ENCODE assay signal across 16 cellular contexts in genomic region chr6:85005494-85005893, GRCh38.
A peak's percentile ranks its signal among the peaks of the same experiment; 100 is the strongest.
DNase-seq lines count a peak whose midpoint lies in the region; ATAC-seq, FAIRE-seq and TF ChIP-seq lines count a peak whose summit lies in the region.
"Had no signal": no experiment of that assay in that cellular context is flagged by ENCODE, and none has a peak within 500 bp of the region (broad histone marks: within the 10 kb centered on the region; RNA-seq: fewer than 3 reads in every experiment).

No MANE protein-coding gene starts in this region.

- H3K79me2 ChIP-seq in Loucy (ENCODE audit: insufficient read depth, low read length) (no peaks in the 10 kb centered on the region), H1 (ENCODE audit: control insufficient read depth in 1 of 2, insufficient read depth in 2 of 2, low read length in 2 of 2) (no peaks in the 10 kb centered on the region)

- H4K91ac ChIP-seq in H1 (replicated peaks; ENCODE audit: insufficient read length, low read length), result no peak overlapping the region

- POLR2A ChIA-PET in H1 (lab: Charles Lee; ENCODE audit: partially characterized antibody), result no interaction called here

- H3K9ac ChIP-seq in Loucy (ENCODE audit: low read depth, low read length, poor library complexity, severe bottlenecking), result no peak overlapping the region
- no peak overlapping the region for H3K9ac ChIP-seq in H1 (replicated peaks in 1 of 4; ENCODE audit: extremely low read depth in 1 of 4, low read depth in 3 of 4, low read length in 3 of 4)
- peak overlapping the region; percentile 31; the same call in 1 of the 2 replicates for H3K9ac ChIP-seq in iPS-20b (ENCODE audit: low read depth, low read length)
- H3K9ac ChIP-seq: BLaER1 had no signal

- no peak overlapping the region for H2BK5ac ChIP-seq in H1 (ENCODE audit: low read depth, low read length)

- 0 out of 2 replicates have a peak overlapping the region, but pooled peaks have one; percentile 62 for H2BK12ac ChIP-seq in H1 (ENCODE audit: low read depth, low read length)

- no peak for TF ChIP-seq EP300 in H1 (IDR thresholded peaks at IDR 0.05; ENCODE audit: borderline replicate concordance in 1 of 2, low read depth in 2 of 2, low read length in 2 of 2)

- H3K4me3 ChIP-seq in Loucy (ENCODE audit: low read length, poor library complexity, severe bottlenecking) (no peak overlapping the region), H1 (ENCODE audit: extremely low read depth in 1 of 4, insufficient read depth in 2 of 4, low read depth in 3 of 4, low read length in 4 of 4) (no peak overlapping the region), iPS-20b (ENCODE audit: low read length) (no peak overlapping the region)
- H3K4me3 ChIP-seq: BLaER1 had no signal

- H4K8ac ChIP-seq in H1 (ENCODE audit: extremely low read depth, insufficient read depth, low read length), result no peak overlapping the region

- no peak overlapping the region for H3K56ac ChIP-seq in H1 (replicated peaks; ENCODE audit: insufficient read length, low read depth, low read length)

- TF ChIP-seq POLR2A in H1 (IDR thresholded peaks at IDR 0.05; ENCODE audit: control extremely low read depth in 1 of 2, low read depth in 2 of 2, low read length in 2 of 2), result no peak

- no peak overlapping the region for H2AK5ac ChIP-seq in H1 (ENCODE audit: low read depth, low read length)

- no peak for FAIRE-seq in H1 (lab: Jason Lieb, UNC)
- FAIRE-seq: GM12891, GM19239 had no signal

- H3K23ac ChIP-seq in H1 (ENCODE audit: insufficient read length), result no peak overlapping the region

- no peak for TF ChIP-seq RAD21 in H1 (IDR thresholded peaks at IDR 0.05 in 1 of 2, conservative IDR thresholded peaks at IDR 0.05 in 1 of 2; ENCODE audit: low read depth in 2 of 2, low read length in 2 of 2)

- H2BK120ac ChIP-seq in H1 (replicated peaks; ENCODE audit: low read depth, low read length), result no peak overlapping the region

- H3K9me3 ChIP-seq in Loucy (ENCODE audit: insufficient read depth, low read depth, low read length), result no peaks in the 10 kb centered on the region
- no peaks in the 10 kb centered on the region for H3K9me3 ChIP-seq in H1 (ENCODE audit: insufficient read depth in 2 of 2, low read depth in 1 of 2, low read length in 1 of 2)
- H3K9me3 ChIP-seq in iPS-20b (ENCODE audit: insufficient read depth, low read depth, low read length), result no peaks in the 10 kb centered on the region
- H3K9me3 ChIP-seq: BLaER1 had no signal

- H4K5ac ChIP-seq in H1 (ENCODE audit: insufficient read length, low read depth, low read length), result no peak overlapping the region

- DNase-seq in COLO829 (ENCODE audit: low spot score) (peak; percentile 29), H1 (ENCODE audit: low read depth in 1 of 2, low spot score in 2 of 2) (no peak), NCI-H345 treated with DMSO at 0.1 percent for 48 hours (lab: John Stamatoyannopoulos, UW; ENCODE audit: unreplicated experiment) (no peak)
- DNase-seq: 8988T; AML-193; CD8-positive, alpha-beta memory T cell; DMS79; KG1 had no signal

- H3K27ac ChIP-seq in H1 (ENCODE audit: low read depth, low read length) (0 out of 2 replicates have a peak overlapping the region, but pooled peaks have one; percentile 5), iPS-20b (ENCODE audit: low read length) (peak overlapping the region; percentile 31)
- H3K27ac ChIP-seq: BLaER1 had no signal

- no peak overlapping the region for H3K4ac ChIP-seq in H1 (replicated peaks; ENCODE audit: insufficient read length, low read depth, low read length)

- ATAC-seq in HG03354 (IDR thresholded peaks at IDR 0.05; ENCODE audit: poor library complexity, severe bottlenecking, unreplicated experiment), result no peak
- ATAC-seq in HG03159 (IDR thresholded peaks at IDR 0.05; ENCODE audit: unreplicated experiment), result no peak
- ATAC-seq: HCT116 had no signal

- H3K36me3 ChIP-seq in Loucy (ENCODE audit: insufficient read depth, low read length), result no peaks in the 10 kb centered on the region
- no peaks in the 10 kb centered on the region for H3K36me3 ChIP-seq in H1 (ENCODE audit: control insufficient read depth in 2 of 4, insufficient read depth in 4 of 4, low read length in 3 of 4)
- no peaks in the 10 kb centered on the region for H3K36me3 ChIP-seq in iPS-20b (ENCODE audit: insufficient read depth, low read depth, low read length)
- H3K36me3 ChIP-seq: BLaER1 had no signal

- H3K23me2 ChIP-seq in H1 (ENCODE audit: low read depth, low read length), result no peaks in the 10 kb centered on the region

- no peak overlapping the region for H3K14ac ChIP-seq in H1 (ENCODE audit: insufficient read length)

- H2BK20ac ChIP-seq in H1 (ENCODE audit: low read length), result peak overlapping the region; percentile 54; the same call in 1 of the 2 replicates

- H2BK15ac ChIP-seq in H1 (ENCODE audit: low read length), result 0 out of 2 replicates have a peak overlapping the region, but pooled peaks have one; percentile 8

- CTCF ChIA-PET in H1 (lab: Charles Lee; ENCODE audit: partially characterized antibody), result interaction anchor here (1.6 kb wide), 1 partner anchor 14 kb away, joined by 4 read pairs; no protein-coding TSS in a partner anchor

- no peaks in the 10 kb centered on the region for H3F3A ChIP-seq in Loucy (ENCODE audit: low read depth)

- peak overlapping the region; percentile 62 for H3K18ac ChIP-seq in H1 (ENCODE audit: extremely low read depth, low read length)

- 69% methylated on average over 3 of the region's 3 CpGs; no CpG with 5 or more reads in 1 of the 2 experiments for WGBS in H1 (ENCODE audit: extremely low coverage in 1 of 2, insufficient coverage in 1 of 2, insufficient read length in 1 of 2, insufficient replicate concordance in 2 of 2, low coverage in 1 of 2, low lambda C conversion rate in 2 of 2, missing lambda C conversion rate in 1 of 2), 2 experiments

- H3K4me1 ChIP-seq in Loucy (ENCODE audit: insufficient read depth, low read length, poor library complexity, severe bottlenecking), result peaks cover 26% of the 10 kb centered on the region
- peaks cover 1 to 11% (median 6%) of the 10 kb centered on the region in 4 experiments; a peak in 5 of 7 replicates for H3K4me1 ChIP-seq in H1 (replicated peaks in 1 of 4; ENCODE audit: control insufficient read depth in 3 of 4, insufficient read depth in 4 of 4, low read length in 3 of 4)
- H3K4me1 ChIP-seq in iPS-20b (ENCODE audit: insufficient read depth, low read length), result peaks cover 27% of the 10 kb centered on the region
- H3K4me1 ChIP-seq: BLaER1 had no signal

- no peak overlapping the region for H2AFZ ChIP-seq in Loucy (ENCODE audit: low read length)
- peak overlapping the region; percentile 25; the same call in 1 of the 2 replicates for H2AFZ ChIP-seq in H1 (ENCODE audit: low read length)

- no peaks in the 10 kb centered on the region for H3K79me1 ChIP-seq in H1 (ENCODE audit: low read depth, low read length)

- no peaks in the 10 kb centered on the region for H3K9me2 ChIP-seq in Loucy (replicated peaks; ENCODE audit: low read depth, low read length)

- H3K4me2 ChIP-seq in Loucy (ENCODE audit: low read depth, low read length, poor library complexity, severe bottlenecking) (peak overlapping the region; percentile 31), H1 (ENCODE audit: insufficient read depth in 1 of 2, low read depth in 2 of 2, low read length in 2 of 2) (no peak overlapping the region; a peak in 1 of 4 replicates)
- H3K4me2 ChIP-seq: BLaER1 had no signal

- no peak for TF ChIP-seq CTCF in Loucy (conservative IDR thresholded peaks at IDR 0.05; ENCODE audit: low read length)
- no peak for TF ChIP-seq CTCF in H1 (IDR thresholded peaks at IDR 0.05; ENCODE audit: control extremely low read depth in 1 of 3, insufficient read depth in 1 of 3, low read depth in 1 of 3, low read length in 3 of 3)

- no peaks in the 10 kb centered on the region for H3K27me3 ChIP-seq in Loucy (ENCODE audit: insufficient read depth, low read length, poor library complexity, severe bottlenecking)
- H3K27me3 ChIP-seq in H1 (replicated peaks in 1 of 4; ENCODE audit: control insufficient read depth in 3 of 4, extremely low read depth in 1 of 4, insufficient read depth in 3 of 4, low read length in 3 of 4), result no peaks in the 10 kb centered on the region
- no peaks in the 10 kb centered on the region for H3K27me3 ChIP-seq in iPS-20b (ENCODE audit: insufficient read depth, low read length)
- H3K27me3 ChIP-seq: BLaER1 had no signal

- H4K20me1 ChIP-seq in Loucy (ENCODE audit: insufficient read depth, low read length, poor library complexity, severe bottlenecking) (no peaks in the 10 kb centered on the region), H1 (replicated peaks in 1 of 2; ENCODE audit: control insufficient read depth in 1 of 2, insufficient read depth in 2 of 2, low read length in 2 of 2) (no peaks in the 10 kb centered on the region)
- H4K20me1 ChIP-seq: BLaER1 had no signal

TF ChIP-seq in H1, 55 proteins besides CTCF, POLR2A, EP300 and RAD21:
- no peak for TF ChIP-seq SIRT6 (IDR thresholded peaks at IDR 0.05; ENCODE audit: low read length)
- TF ChIP-seq SP4 (IDR thresholded peaks at IDR 0.05; ENCODE audit: low read length), result no peak
- TF ChIP-seq KDM1A (IDR thresholded peaks at IDR 0.05; ENCODE audit: borderline replicate concordance, low read length), result no peak
- TF ChIP-seq SP1 (IDR thresholded peaks at IDR 0.05; ENCODE audit: low read depth, low read length), result no peak
